ENCODE assay signal across 24 cellular contexts in the genomic region with DNA sequence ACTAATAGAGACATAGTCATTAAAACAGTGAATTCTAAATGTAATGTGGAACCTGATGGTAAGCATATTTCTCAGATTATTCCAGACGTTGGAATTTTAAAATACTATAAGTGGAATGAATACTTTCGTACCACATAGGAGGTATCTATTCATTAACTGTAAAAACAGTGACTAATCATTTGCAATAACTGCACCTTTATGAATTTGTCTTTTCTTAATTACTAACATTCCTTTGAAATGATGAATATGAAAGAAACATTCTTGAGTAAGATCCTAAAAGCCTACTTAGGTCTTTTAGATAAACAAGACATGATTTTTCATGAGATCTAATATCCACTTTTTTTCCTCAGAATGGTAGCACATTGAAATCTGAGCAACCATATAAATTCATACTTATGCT.
DNase-seq lines count a peak whose midpoint lies in the region; ATAC-seq, FAIRE-seq and TF ChIP-seq lines count a peak whose summit lies in the region.
"Had no signal": no experiment of that assay in that cellular context is flagged by ENCODE, and none has a peak within 500 bp of the region (broad histone marks: within the 10 kb centered on the region; RNA-seq: fewer than 3 reads in every experiment).

No MANE protein-coding gene starts in this region.

- H3K27ac ChIP-seq in SJSA1: peak overlapping the region; percentile 60
- no peak overlapping the region for H3K27ac ChIP-seq in dorsolateral prefrontal cortex
- no peak overlapping the region for H3K27ac ChIP-seq in lower lobe of right lung
- H3K27ac ChIP-seq: PC-9, SK-N-MC had no signal

- peaks cover 30% of the 10 kb centered on the region for H3K4me1 ChIP-seq in SJSA1 (replicated peaks)
- H3K4me1 ChIP-seq in lower lobe of right lung: no peaks in the 10 kb centered on the region
- H3K4me1 ChIP-seq: BE2C had no signal

- H3K27me3 ChIP-seq in SJSA1 (replicated peaks): no peaks in the 10 kb centered on the region
- no peaks in the 10 kb centered on the region for H3K27me3 ChIP-seq in dorsolateral prefrontal cortex
- H3K27me3 ChIP-seq in lower lobe of right lung (ENCODE audit: low read depth): no peaks in the 10 kb centered on the region
- H3K27me3 ChIP-seq: BE2C had no signal

- FAIRE-seq in A204.1 (lab: Jason Lieb, UNC): peak; percentile 27
- FAIRE-seq: GM12878 had no signal

- no peaks in the 10 kb centered on the region for H3K36me3 ChIP-seq in SJSA1
- H3K36me3 ChIP-seq in lower lobe of right lung: no peaks in the 10 kb centered on the region
- H3K36me3 ChIP-seq: BE2C had no signal

- no peak for ATAC-seq in HG02759 (IDR thresholded peaks at IDR 0.05; ENCODE audit: unreplicated experiment)
- ATAC-seq in GM19397 (IDR thresholded peaks at IDR 0.05; ENCODE audit: unreplicated experiment): no peak
- no peak for ATAC-seq in lower lobe of right lung
- ATAC-seq: CD8-positive, alpha-beta T cell; GM12878; Right ventricle myocardium inferior had no signal

- DNase-seq in EL (peak; percentile 70), SJSA1 (ENCODE audit: low read depth in 1 of 2, low spot score in 2 of 2) (peak in 1 of 2 experiments; percentile 34), foreskin fibroblast (peak; percentile 8 to 41), dorsolateral prefrontal cortex (no peak), lower lobe of right lung (no peak)
- DNase-seq: ACHN; BE2C; CD8-positive, alpha-beta T cell; DMS79; GDM1; GOT3; KG1; NCI-H1048; NCI-H146; NCI-H2081 treated with DMSO at 0.1 percent for 48 hours; NCI-H510A; NCI-H82 had no signal

- intact Hi-C loops in dorsolateral prefrontal cortex (cut with DNase I) (no loop called here), lower lobe of right lung (cut with DNase I) (no loop called here)

- H3K9me3 ChIP-seq in SJSA1 (replicated peaks) (no peaks in the 10 kb centered on the region), lower lobe of right lung (no peaks in the 10 kb centered on the region)
- H3K9me3 ChIP-seq: BE2C had no signal

- H3K4me3 ChIP-seq in SJSA1: no peak overlapping the region
- H3K4me3 ChIP-seq in foreskin fibroblast (ENCODE audit: low read depth in 1 of 2, low read length in 2 of 2): no peak overlapping the region
- H3K4me3 ChIP-seq in dorsolateral prefrontal cortex: no peak overlapping the region
- no peak overlapping the region for H3K4me3 ChIP-seq in lower lobe of right lung
- H3K4me3 ChIP-seq: GM12878, PC-9, SK-N-MC had no signal

- no peak for TF ChIP-seq CTCF in foreskin fibroblast (IDR thresholded peaks at IDR 0.05; ENCODE audit: low read depth, low read length)
- TF ChIP-seq CTCF in dorsolateral prefrontal cortex (IDR thresholded peaks at IDR 0.05 in 54 of 56, conservative IDR thresholded peaks at IDR 0.05 in 2 of 56; ENCODE audit: low read depth in 1 of 56, partially characterized antibody in 56 of 56): no peak
- TF ChIP-seq CTCF in lower lobe of right lung (IDR thresholded peaks at IDR 0.05): no peak

Comparison
In these comparisons a context has a peak if more than half of its experiments do, and no peak if none do; other contexts are left out.
1. DNase-seq: peak in EL (single experiment) and foreskin fibroblast (2 of 2); none in dorsolateral prefrontal cortex (0 of 10) and lower lobe of right lung (single experiment).